18 cellular contexts compared by ENCODE assay signal in the genomic region with DNA sequence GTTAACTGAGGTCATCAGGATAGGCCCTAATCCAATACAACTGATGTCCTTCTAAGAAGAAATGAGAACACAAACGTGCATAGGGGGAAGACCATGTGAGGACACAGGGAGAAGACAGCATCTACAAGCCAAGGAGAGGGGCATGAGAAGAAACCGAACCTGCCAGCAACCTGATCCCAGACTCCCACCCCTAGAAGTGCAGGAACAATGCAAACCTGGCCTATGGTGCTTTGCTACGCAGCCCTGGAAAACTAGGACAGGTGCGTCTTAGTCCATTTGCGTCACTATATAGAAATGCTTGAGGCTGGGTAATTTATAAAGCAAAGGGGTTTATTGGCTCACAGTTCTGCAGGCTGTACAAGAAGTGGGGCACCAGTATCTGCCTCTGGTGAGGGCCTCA.
"Had no signal": no experiment of that assay in that cellular context is flagged by ENCODE, and none has a peak within 500 bp of the region (broad histone marks: within the 10 kb centered on the region; RNA-seq: fewer than 3 reads in every experiment).

No MANE protein-coding gene starts in this region.

- H3K4me3 Mint-ChIP-seq: dendritic cell treated with granulocyte-macrophage colony-stimulating factor and Interleukin-4, amounts not matched to agents 40 ng/mL and 50 ng/mL, for 4 days; immature natural killer cell; memory B cell had no signal

- H3K4me3 ChIP-seq: esophagus squamous epithelium, gastroesophageal sphincter, heart left ventricle, hepatocyte, left lung, lower lobe of right lung had no signal

- H3K36me3 ChIP-seq: esophagus squamous epithelium, gastroesophageal sphincter, heart left ventricle, left lung, lower lobe of right lung had no signal

- H3K36me3 Mint-ChIP-seq: immature natural killer cell, memory B cell had no signal

- H3K27me3 ChIP-seq: esophagus squamous epithelium, gastroesophageal sphincter, heart left ventricle, hepatocyte, left lung had no signal

- DNase-seq: cortex of kidney; effector CD8-positive, alpha-beta T cell; esophagus squamous epithelium; foreskin fibroblast; foreskin melanocyte; heart left ventricle; immature natural killer cell; left cardiac atrium; left lung; left ventricle myocardium superior; lower lobe of right lung; mammary epithelial cell; mesendoderm; midbrain had no signal

- H3K27ac Mint-ChIP-seq: dendritic cell treated with granulocyte-macrophage colony-stimulating factor and Interleukin-4, amounts not matched to agents 40 ng/mL and 50 ng/mL, for 4 days; immature natural killer cell; memory B cell had no signal

- H3K9me3 ChIP-seq: esophagus squamous epithelium, gastroesophageal sphincter, heart left ventricle, left lung, lower lobe of right lung had no signal

- H3K9me3 Mint-ChIP-seq: immature natural killer cell had no signal

- H3K27ac ChIP-seq: esophagus squamous epithelium, gastroesophageal sphincter, heart left ventricle, hepatocyte, left lung, lower lobe of right lung had no signal

- H3K4me1 Mint-ChIP-seq: memory B cell had no signal

- H3K4me1 ChIP-seq: left lung, lower lobe of right lung had no signal
